In genomic region chr17:59534583-59534982, GRCh38 we compare ENCODE assay signal across 14 cellular contexts. TPM values are rescaled to one million over a fixed set of nuclear protein-coding genes. Genes with fewer than 3 reads are reported as not detected.
DNase-seq lines count a peak whose midpoint lies in the region; ATAC-seq, FAIRE-seq and TF ChIP-seq lines count a peak whose summit lies in the region.
"Had no signal": no experiment of that assay in that cellular context is flagged by ENCODE, and none has a peak within 500 bp of the region (broad histone marks: within the 10 kb centered on the region; RNA-seq: fewer than 3 reads in every experiment).

No MANE protein-coding gene starts in this region.

- no peak for FAIRE-seq in GM12878 (lab: Jason Lieb, UNC)

- SMC1A ChIA-PET in GM12878 (lab: Charles Lee; ENCODE audit: uncharacterized antibody, unreplicated experiment), result no interaction called here

- no peak for TF ChIP-seq POLR2A in GM12878 (IDR thresholded peaks at IDR 0.05; ENCODE audit: low read depth, low read length)

- no peak overlapping the region for H3K4me3 Mint-ChIP-seq in type B pancreatic cell
- H3K4me3 Mint-ChIP-seq: T-helper 1 cell treated with Interleukin-12 subunit alpha and Interleukin-12 subunit beta and Interleukin-4 antibody, amounts not matched to agents 30 μg/mL and 1 μg/mL, for 36 hours had no signal

- no peak overlapping the region for H3K9ac ChIP-seq in GM12878 (ENCODE audit: control insufficient read depth, insufficient read depth, low read length)
- H3K9ac ChIP-seq: BLaER1 had no signal

- TF ChIP-seq EP300 in GM12878 (IDR thresholded peaks at IDR 0.05; ENCODE audit: borderline replicate concordance in 1 of 2, control insufficient read depth in 1 of 2, low read depth in 2 of 2, low read length in 2 of 2), result no peak

- peak in 1 of 3 experiments; percentile 11; a peak in 1 of 6 replicates for TF ChIP-seq CTCF in GM12878 (IDR thresholded peaks at IDR 0.05 in 2 of 3, conservative IDR thresholded peaks at IDR 0.05 in 1 of 3; ENCODE audit: control insufficient read depth in 2 of 3, extremely low read depth in 1 of 3, insufficient read depth in 1 of 3, low read depth in 3 of 3, low read length in 3 of 3)
- TF ChIP-seq CTCF in type B pancreatic cell (conservative IDR thresholded peaks at IDR 0.05), result peak; percentile 53

- WGBS in GM12878 (ENCODE audit: insufficient coverage, insufficient replicate concordance, low lambda C conversion rate, missing lambda C conversion rate), result 43% methylated on average over 1 of the region's 1 CpG

- no peak overlapping the region for H2AFZ ChIP-seq in GM12878 (ENCODE audit: control insufficient read depth, low read depth, low read length)

- in situ Hi-C loops in GM12878 (cut with MboI), result no loop called here

- no peak overlapping the region for H3K4me3 ChIP-seq in GM12878
- H3K4me3 ChIP-seq: BLaER1, mucosa of descending colon, vagina had no signal

- no peaks in the 10 kb centered on the region for H3K36me3 ChIP-seq in GM12878 (ENCODE audit: control insufficient read depth in 2 of 2, insufficient read depth in 2 of 2, low read length in 1 of 2)
- H3K36me3 ChIP-seq: BLaER1, vagina had no signal

- no peak overlapping the region for H3K27ac Mint-ChIP-seq in type B pancreatic cell
- H3K27ac Mint-ChIP-seq: T-helper 1 cell treated with Interleukin-12 subunit alpha and Interleukin-12 subunit beta and Interleukin-4 antibody, amounts not matched to agents 30 μg/mL and 1 μg/mL, for 36 hours had no signal

- DNase-seq in NCI-H82 (lab: John Stamatoyannopoulos, UW) (peak; percentile 48), NCI-H82 treated with DMSO at 0.1 percent for 48 hours (lab: John Stamatoyannopoulos, UW; ENCODE audit: unreplicated experiment) (no peak), M059J (ENCODE audit: low read depth) (peak; percentile 40), GM12878 (ENCODE audit: low read depth, low spot score) (no peak), type B pancreatic cell (ENCODE audit: extremely low spot score, unreplicated experiment) (no peak), NCI-H510A treated with DMSO at 0.1 percent for 48 hours (lab: John Stamatoyannopoulos, UW) (no peak), MV-4-11 (lab: John Stamatoyannopoulos, UW) (no peak)
- no peak for DNase-seq in activated CD4-positive, alpha-beta T cell treated with anti-CD3 and anti-CD28 coated beads, Interleukin-2, amount 50 U/mL, for 1 hour
- DNase-seq: effector CD8-positive, alpha-beta T cell; mucosa of descending colon; right cardiac atrium had no signal

- POLR2A ChIA-PET in GM12878 (lab: Charles Lee), result no interaction called here

- H3K4me1 ChIP-seq in GM12878 (ENCODE audit: control insufficient read depth, insufficient read depth, low read length), result no peaks in the 10 kb centered on the region
- H3K4me1 ChIP-seq: vagina had no signal

- no peaks in the 10 kb centered on the region for H3K27me3 ChIP-seq in GM12878 (replicated peaks in 1 of 2; ENCODE audit: control insufficient read depth in 2 of 2, insufficient read depth in 2 of 2, low read length in 1 of 2)
- H3K27me3 ChIP-seq: BLaER1, vagina had no signal

- no TSS peak for BruUV-seq in GM12878 (replicated peaks; lab: Mats Ljungman, UMichigan)

- H3K36me3 Mint-ChIP-seq in type B pancreatic cell, result no peaks in the 10 kb centered on the region

- H3K27me3 Mint-ChIP-seq in type B pancreatic cell, result peaks cover 6% of the 10 kb centered on the region

- no peaks in the 10 kb centered on the region for H3K9me3 ChIP-seq in GM12878 (replicated peaks; ENCODE audit: control insufficient read depth, insufficient read depth, low read length)
- H3K9me3 ChIP-seq: BLaER1, mucosa of descending colon, vagina had no signal

- no peaks in the 10 kb centered on the region for H4K20me1 ChIP-seq in GM12878 (ENCODE audit: control insufficient read depth, insufficient read depth)
- H4K20me1 ChIP-seq: BLaER1 had no signal

- H3K4me2 ChIP-seq in GM12878 (ENCODE audit: control insufficient read depth, insufficient read depth), result no peak overlapping the region
- H3K4me2 ChIP-seq: BLaER1 had no signal

- TF ChIP-seq RAD21 in GM12878 (IDR thresholded peaks at IDR 0.05; ENCODE audit: insufficient read depth, low read depth, low read length), result no peak

- RAD21 ChIA-PET in GM12878 (lab: Charles Lee; ENCODE audit: unreplicated experiment), result no interaction called here

- no peaks in the 10 kb centered on the region for H3K4me1 Mint-ChIP-seq in type B pancreatic cell (ENCODE audit: unreplicated experiment)

- ATAC-seq in GM12878, result peak; percentile 58
- ATAC-seq: mucosa of descending colon, right cardiac atrium had no signal

- H3K27ac ChIP-seq in GM12878 (ENCODE audit: control insufficient read depth, insufficient read depth), result no peak overlapping the region
- H3K27ac ChIP-seq: BLaER1, vagina had no signal

- no peaks in the 10 kb centered on the region for H3K9me3 Mint-ChIP-seq in type B pancreatic cell
- H3K9me3 Mint-ChIP-seq: T-helper 1 cell treated with Interleukin-12 subunit alpha and Interleukin-12 subunit beta and Interleukin-4 antibody, amounts not matched to agents 30 μg/mL and 1 μg/mL, for 36 hours had no signal

- H3K79me2 ChIP-seq in GM12878 (ENCODE audit: control insufficient read depth, insufficient read depth, low read length), result no peaks in the 10 kb centered on the region

- intact Hi-C loops in GM12878 (cut with micrococcal nuclease; ENCODE audit: unreplicated experiment), result no loop called here

- CTCF ChIA-PET in GM12878 (lab: Yijun Ruan, JAX), result no interaction called here

TF ChIP-seq in GM12878, 131 proteins besides CTCF, POLR2A, EP300 and RAD21 (continues in another document):
- TF ChIP-seq BCL11A (IDR thresholded peaks at IDR 0.05; ENCODE audit: low read depth, low read length) (no peak), RB1 (IDR thresholded peaks at IDR 0.05; ENCODE audit: borderline replicate concordance) (no peak), FOXK2 (IDR thresholded peaks at IDR 0.05) (no peak), E2F8 (IDR thresholded peaks at IDR 0.05; ENCODE audit: low read depth, partially characterized antibody) (no peak), NFXL1 (IDR thresholded peaks at IDR 0.05; ENCODE audit: borderline replicate concordance) (no peak), HDAC6 (IDR thresholded peaks at IDR 0.05; ENCODE audit: unreplicated experiment) (no peak), POLR2AphosphoS2 (IDR thresholded peaks at IDR 0.05; ENCODE audit: low read depth, low read length) (no peak), SMARCA5 (IDR thresholded peaks at IDR 0.05) (no peak), GABPA (IDR thresholded peaks at IDR 0.05; ENCODE audit: low read depth) (no peak), ZNF622 (IDR thresholded peaks at IDR 0.05) (no peak), BCL3 (IDR thresholded peaks at IDR 0.05; ENCODE audit: borderline replicate concordance, insufficient read depth, low read depth, low read length, poor library complexity, severe bottlenecking) (no peak), YBX1 (IDR thresholded peaks at IDR 0.05) (no peak), ETV6 (conservative IDR thresholded peaks at IDR 0.05 in 1 of 2, IDR thresholded peaks at IDR 0.05 in 1 of 2; ENCODE audit: borderline replicate concordance in 1 of 2, low read depth in 1 of 2) (no peak), ZSCAN29 (IDR thresholded peaks at IDR 0.05) (no peak)

RNA-seq across cellular contexts. Expression of gene DHX40, which starts 30.8 kb away (rescaled TPM):
- total RNA-seq in M059J (2014; rRNA removed; shearing (Covaris generic)), result 44.4 and 50.1 TPM in 2 replicates
- total RNA-seq in GM12878 (2013; cell fraction: nucleolus; rRNA removed), result 44.4 and 55.3 TPM in 2 replicates
- total RNA-seq in GM12878 (2014; rRNA removed) (13.0 and 16.5 TPM in 2 replicates), GM12878 (2014; rRNA removed; fragmentation: Illumina TruSeq; extraction: Trizol) (17.0 and 17.1 TPM in 2 replicates), GM12878 (2021) (11.0 and 12.6 TPM in 2 replicates), type B pancreatic cell (ENCODE audit: low replicate concordance) (30.6 and 50.4 TPM in 2 replicates)
- 7.5 TPM for polyA plus RNA-seq in GM12878 (2011; ENCODE audit: low read depth)
- polyA plus RNA-seq in GM12878 (2011; rRNA removed) (29.2 and 50.0 TPM in 2 replicates), GM12878 (2014; fragmentation: Illumina TruSeq; extraction: Trizol) (14.8 and 18.5 TPM in 2 replicates), GM12878 (2014; fragmentation: Nextera tagmentation; extraction: Ambion mirVana) (1 to 10 TPM; 4.8 to 5.6 TPM), GM12878 (2014; rRNA removed) (11.2 and 13.6 TPM in 2 replicates), GM12878 (2016; fragmentation: Nextera tagmentation; extraction: Ambion mirVana) (1 to 10 TPM; 8.0 to 9.1 TPM)
- polyA plus RNA-seq in GM12878 (2011; cell fraction: cytosol; rRNA removed), result 9.7 and 11.1 TPM in 2 replicates
- 23.1 and 26.7 TPM in 2 replicates for polyA plus RNA-seq in GM12878 (2011; cell fraction: nucleus; rRNA removed)
- polyA plus RNA-seq in GM12878 (2012), result 11.9 and 17.4 TPM in 2 replicates
- 28.6 and 31.4 TPM in 2 replicates for polyA minus RNA-seq in GM12878 (2011; rRNA and poly(A)+ RNA removed)
- polyA minus RNA-seq in GM12878 (2011; cell fraction: cytosol; rRNA and poly(A)+ RNA removed), result 10.8 and 11.4 TPM in 2 replicates
- 9.9 and 15.8 TPM in 2 replicates for polyA minus RNA-seq in GM12878 (2011; cell fraction: nucleus; rRNA and poly(A)+ RNA removed)

Comparison
In these comparisons a context has a peak if more than half of its experiments do, and no peak if none do; other contexts are left out.
1. DNase-seq: peak in NCI-H82 (single experiment) and M059J (single experiment); none in NCI-H82 treated with DMSO at 0.1 percent for 48 hours (single experiment), GM12878 (single experiment), type B pancreatic cell (single experiment), NCI-H510A treated with DMSO at 0.1 percent for 48 hours (single experiment), MV-4-11 (single experiment) and activated CD4-positive, alpha-beta T cell treated with anti-CD3 and anti-CD28 coated beads, Interleukin-2, amount 50 U/mL, for 1 hour (single experiment).